In the genomic region with DNA sequence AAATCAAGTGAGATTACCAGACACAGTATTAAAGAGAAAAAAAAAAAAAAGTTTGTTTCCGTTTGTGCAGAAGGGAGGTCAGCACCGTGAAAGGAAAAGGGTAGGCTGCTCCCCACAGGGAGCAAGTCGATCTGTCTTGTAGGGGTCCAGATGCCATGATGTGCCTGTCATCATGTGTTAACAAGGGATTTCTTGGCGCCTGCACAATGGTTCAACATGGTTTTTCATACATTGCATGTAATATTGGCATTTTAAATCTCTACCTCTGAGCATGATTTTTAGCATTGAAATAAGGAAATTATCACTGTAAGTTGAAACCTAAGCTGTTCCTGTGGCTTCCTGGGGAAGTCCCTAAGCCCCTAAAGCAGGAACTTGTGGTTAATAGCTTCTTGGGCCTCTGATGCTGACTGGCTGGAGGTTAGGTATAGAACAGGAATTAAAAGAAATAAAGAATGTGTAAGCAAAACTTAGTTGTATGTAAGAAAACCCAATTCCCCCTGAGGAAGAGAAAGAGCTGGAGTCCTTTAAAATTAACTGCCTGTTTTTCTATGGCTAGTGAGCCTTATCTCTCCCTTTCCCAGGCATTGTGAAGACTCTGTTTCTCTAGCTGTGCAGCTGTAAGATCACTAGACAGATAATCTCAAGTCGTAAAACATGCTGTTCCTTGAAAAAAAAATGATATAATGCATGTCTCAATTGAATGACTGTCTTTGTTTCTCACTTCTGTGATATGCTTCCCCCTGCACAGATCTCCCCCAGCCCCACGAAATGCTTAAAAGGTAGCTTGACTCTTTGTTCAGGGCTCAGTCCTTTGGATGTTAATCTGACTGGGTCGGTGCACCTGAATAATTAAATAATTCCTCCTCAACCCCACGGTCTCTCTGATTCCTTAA, we compare ENCODE assay signal across 8 cellular contexts. TPM values are rescaled to one million over a fixed set of nuclear protein-coding genes. Genes with fewer than 3 reads are reported as not detected.
A peak's percentile ranks its signal among the peaks of the same experiment; 100 is the strongest.
DNase-seq lines count a peak whose midpoint lies in the region; ATAC-seq and FAIRE-seq lines count a peak whose summit lies in the region.

No MANE protein-coding gene starts in this region.

- no peaks in the 10 kb centered on the region for H3K36me3 ChIP-seq in small intestine (ENCODE audit: control insufficient read depth in 2 of 2, insufficient read depth in 2 of 2, low read length in 2 of 2)

- H3K27ac ChIP-seq in small intestine (ENCODE audit: low read depth in 1 of 2, low read length in 1 of 2) = peak overlapping the region; percentile 60 to 72

- DNase-seq in T-helper 9 cell (peak; percentile 37), small intestine (peak; percentile 55), NCI-H2107 treated with DMSO at 0.1 percent for 48 hours (lab: John Stamatoyannopoulos, UW; ENCODE audit: unreplicated experiment) (no peak), NCI-H69 (lab: John Stamatoyannopoulos, UW) (no peak)
- peak; percentile 37 for DNase-seq in effector CD8-positive, alpha-beta T cell (lab: John Stamatoyannopoulos, UW)

- H3K27me3 ChIP-seq in small intestine (ENCODE audit: control insufficient read depth in 2 of 2, insufficient read depth in 2 of 2, low read length in 2 of 2) = no peaks in the 10 kb centered on the region

- H3K9me3 ChIP-seq in small intestine (ENCODE audit: control insufficient read depth, low read depth) = no peaks in the 10 kb centered on the region

- ATAC-seq in GM18907 (IDR thresholded peaks at IDR 0.05; ENCODE audit: unreplicated experiment) = peak; percentile 60
- ATAC-seq in HG03095 (IDR thresholded peaks at IDR 0.05; ENCODE audit: unreplicated experiment) = peak; percentile 59
- ATAC-seq in HG03571 (IDR thresholded peaks at IDR 0.05; ENCODE audit: unreplicated experiment) = no peak

- no peak overlapping the region for H3K4me3 ChIP-seq in small intestine (ENCODE audit: low read depth in 1 of 2, low read length in 2 of 2)

- 19 to 26% (median 21%) methylated on average over 8 of the region's 8 CpGs for WGBS in small intestine, 3 donors

- no peak for FAIRE-seq in small intestine (lab: Jason Lieb, UNC)

- H3K4me1 ChIP-seq in small intestine (ENCODE audit: control insufficient read depth in 2 of 2, insufficient read depth in 1 of 2, low read depth in 1 of 2, low read length in 1 of 2) = peaks cover 6 to 14% of the 10 kb centered on the region in 2 donors

RNA-seq across cellular contexts. Expression of gene FCGBP, which starts 7.4 kb away (rescaled TPM):
- 100 to 1,000 TPM in 1 of 3 donors, 10 to 100 TPM in 2; 17.0 to 139 (median 23.5) TPM for polyA plus RNA-seq in small intestine

RNA-seq across cellular contexts. Expression of gene PSMC4, which starts 29.1 kb away (rescaled TPM):
- polyA plus RNA-seq in small intestine = 100 to 1,000 TPM in 1 of 3 donors, 10 to 100 TPM in 2; 84.1 to 111 (median 99.2) TPM

RNA-seq across cellular contexts. Expression of gene ZNF546, which starts 55.0 kb away (rescaled TPM):
- polyA plus RNA-seq in small intestine = 1 to 10 TPM in 1 of 3 donors, under 1 TPM in 2; under 0.01 to 1.2 (median 0.67) TPM

Comparison
In these comparisons a context has a peak if more than half of its experiments do, and no peak if none do; other contexts are left out.
1. DNase-seq: peak in T-helper 9 cell (single experiment), effector CD8-positive, alpha-beta T cell (single experiment) and small intestine (single experiment); none in NCI-H2107 treated with DMSO at 0.1 percent for 48 hours (single experiment) and NCI-H69 (single experiment).